In the genomic region with DNA sequence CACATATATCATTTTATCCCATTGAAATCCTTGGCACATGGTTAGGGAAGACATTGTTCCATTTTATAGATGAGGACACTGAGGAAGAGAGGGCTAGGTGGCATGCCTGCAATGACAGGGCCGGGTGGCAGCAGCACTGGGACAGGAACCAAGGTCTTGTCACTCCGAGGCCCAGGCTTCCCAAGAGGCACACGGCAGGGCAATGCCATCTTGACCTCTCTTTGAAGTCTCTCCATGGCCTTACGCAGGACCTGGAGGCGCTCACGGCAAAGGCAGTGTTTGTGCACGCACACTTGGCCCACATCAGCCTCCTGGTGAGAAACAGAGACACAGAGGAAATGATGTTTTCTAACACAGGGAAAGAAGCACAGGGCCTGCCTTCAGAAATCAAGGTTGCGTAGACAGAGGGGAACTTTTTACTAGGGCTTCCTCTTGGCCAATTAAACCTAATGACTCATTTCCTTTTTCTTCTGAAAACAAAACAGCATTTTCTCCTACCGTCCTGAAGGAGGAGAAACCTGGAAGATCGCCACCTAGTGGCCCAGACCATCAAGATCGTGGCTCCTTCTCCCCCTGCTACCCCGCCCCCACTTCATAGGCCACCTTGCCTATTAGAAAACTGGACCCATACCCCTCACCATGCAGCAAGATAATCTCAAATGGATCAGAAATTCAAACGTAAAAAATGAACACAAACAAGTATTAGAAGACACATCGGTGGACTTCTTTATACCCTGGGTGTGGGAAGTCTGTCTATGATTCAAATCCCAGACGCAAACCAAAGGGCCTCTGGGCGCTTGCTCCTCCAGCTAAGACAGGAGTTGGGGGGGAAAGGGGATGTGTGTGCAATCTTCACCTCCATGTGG, we compare ENCODE assay signal across 1 cellular context.
TF ChIP-seq lines count a peak whose summit lies in the region.

No MANE protein-coding gene starts in this region.

TF ChIP-seq in K562, 482 proteins besides CTCF, POLR2A, EP300 and RAD21 (continued from another document and continues in another):
- no peak for TF ChIP-seq MYNN (IDR thresholded peaks at IDR 0.05)
- TF ChIP-seq MYNN (CRISPR knock-in tag; IDR thresholded peaks at IDR 0.05), result no peak
- TF ChIP-seq, protein P1, sequence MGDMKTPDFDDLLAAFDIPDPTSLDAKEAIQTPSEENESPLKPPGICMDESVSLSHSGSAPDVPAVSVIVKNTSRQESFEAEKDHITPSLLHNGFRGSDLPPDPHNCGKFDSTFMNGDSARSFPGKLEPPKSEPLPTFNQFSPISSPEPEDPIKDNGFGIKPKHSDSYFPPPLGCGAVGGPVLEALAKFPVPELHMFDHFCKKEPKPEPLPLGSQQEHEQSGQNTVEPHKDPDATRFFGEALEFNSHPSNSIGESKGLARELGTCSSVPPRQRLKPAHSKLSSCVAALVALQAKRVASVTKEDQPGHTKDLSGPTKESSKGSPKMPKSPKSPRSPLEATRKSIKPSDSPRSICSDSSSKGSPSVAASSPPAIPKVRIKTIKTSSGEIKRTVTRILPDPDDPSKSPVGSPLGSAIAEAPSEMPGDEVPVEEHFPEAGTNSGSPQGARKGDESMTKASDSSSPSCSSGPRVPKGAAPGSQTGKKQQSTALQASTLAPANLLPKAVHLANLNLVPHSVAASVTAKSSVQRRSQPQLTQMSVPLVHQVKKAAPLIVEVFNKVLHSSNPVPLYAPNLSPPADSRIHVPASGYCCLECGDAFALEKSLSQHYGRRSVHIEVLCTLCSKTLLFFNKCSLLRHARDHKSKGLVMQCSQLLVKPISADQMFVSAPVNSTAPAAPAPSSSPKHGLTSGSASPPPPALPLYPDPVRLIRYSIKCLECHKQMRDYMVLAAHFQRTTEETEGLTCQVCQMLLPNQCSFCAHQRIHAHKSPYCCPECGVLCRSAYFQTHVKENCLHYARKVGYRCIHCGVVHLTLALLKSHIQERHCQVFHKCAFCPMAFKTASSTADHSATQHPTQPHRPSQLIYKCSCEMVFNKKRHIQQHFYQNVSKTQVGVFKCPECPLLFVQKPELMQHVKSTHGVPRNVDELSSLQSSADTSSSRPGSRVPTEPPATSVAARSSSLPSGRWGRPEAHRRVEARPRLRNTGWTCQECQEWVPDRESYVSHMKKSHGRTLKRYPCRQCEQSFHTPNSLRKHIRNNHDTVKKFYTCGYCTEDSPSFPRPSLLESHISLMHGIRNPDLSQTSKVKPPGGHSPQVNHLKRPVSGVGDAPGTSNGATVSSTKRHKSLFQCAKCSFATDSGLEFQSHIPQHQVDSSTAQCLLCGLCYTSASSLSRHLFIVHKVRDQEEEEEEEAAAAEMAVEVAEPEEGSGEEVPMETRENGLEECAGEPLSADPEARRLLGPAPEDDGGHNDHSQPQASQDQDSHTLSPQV (IDR thresholded peaks at IDR 0.05), result peak; percentile 93
- no peak for TF ChIP-seq KDM4B (IDR thresholded peaks at IDR 0.05; ENCODE audit: borderline replicate concordance in 2 of 2, low read depth in 1 of 2)
- TF ChIP-seq, protein P2, sequence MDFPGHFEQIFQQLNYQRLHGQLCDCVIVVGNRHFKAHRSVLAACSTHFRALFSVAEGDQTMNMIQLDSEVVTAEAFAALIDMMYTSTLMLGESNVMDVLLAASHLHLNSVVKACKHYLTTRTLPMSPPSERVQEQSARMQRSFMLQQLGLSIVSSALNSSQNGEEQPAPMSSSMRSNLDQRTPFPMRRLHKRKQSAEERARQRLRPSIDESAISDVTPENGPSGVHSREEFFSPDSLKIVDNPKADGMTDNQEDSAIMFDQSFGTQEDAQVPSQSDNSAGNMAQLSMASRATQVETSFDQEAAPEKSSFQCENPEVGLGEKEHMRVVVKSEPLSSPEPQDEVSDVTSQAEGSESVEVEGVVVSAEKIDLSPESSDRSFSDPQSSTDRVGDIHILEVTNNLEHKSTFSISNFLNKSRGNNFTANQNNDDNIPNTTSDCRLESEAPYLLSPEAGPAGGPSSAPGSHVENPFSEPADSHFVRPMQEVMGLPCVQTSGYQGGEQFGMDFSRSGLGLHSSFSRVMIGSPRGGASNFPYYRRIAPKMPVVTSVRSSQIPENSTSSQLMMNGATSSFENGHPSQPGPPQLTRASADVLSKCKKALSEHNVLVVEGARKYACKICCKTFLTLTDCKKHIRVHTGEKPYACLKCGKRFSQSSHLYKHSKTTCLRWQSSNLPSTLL (IDR thresholded peaks at IDR 0.05), result no peak
- TF ChIP-seq SIN3A (IDR thresholded peaks at IDR 0.05; ENCODE audit: borderline replicate concordance in 2 of 2, control insufficient read depth in 1 of 2, low read depth in 2 of 2, low read length in 2 of 2), result no peak
- TF ChIP-seq ILF3 (IDR thresholded peaks at IDR 0.05; ENCODE audit: borderline replicate concordance), result no peak
- TF ChIP-seq STAT5B (CRISPR knock-in tag; IDR thresholded peaks at IDR 0.05), result no peak
- no peak for TF ChIP-seq ZNF212 (CRISPR knock-in tag; IDR thresholded peaks at IDR 0.05)
- TF ChIP-seq, protein P3, sequence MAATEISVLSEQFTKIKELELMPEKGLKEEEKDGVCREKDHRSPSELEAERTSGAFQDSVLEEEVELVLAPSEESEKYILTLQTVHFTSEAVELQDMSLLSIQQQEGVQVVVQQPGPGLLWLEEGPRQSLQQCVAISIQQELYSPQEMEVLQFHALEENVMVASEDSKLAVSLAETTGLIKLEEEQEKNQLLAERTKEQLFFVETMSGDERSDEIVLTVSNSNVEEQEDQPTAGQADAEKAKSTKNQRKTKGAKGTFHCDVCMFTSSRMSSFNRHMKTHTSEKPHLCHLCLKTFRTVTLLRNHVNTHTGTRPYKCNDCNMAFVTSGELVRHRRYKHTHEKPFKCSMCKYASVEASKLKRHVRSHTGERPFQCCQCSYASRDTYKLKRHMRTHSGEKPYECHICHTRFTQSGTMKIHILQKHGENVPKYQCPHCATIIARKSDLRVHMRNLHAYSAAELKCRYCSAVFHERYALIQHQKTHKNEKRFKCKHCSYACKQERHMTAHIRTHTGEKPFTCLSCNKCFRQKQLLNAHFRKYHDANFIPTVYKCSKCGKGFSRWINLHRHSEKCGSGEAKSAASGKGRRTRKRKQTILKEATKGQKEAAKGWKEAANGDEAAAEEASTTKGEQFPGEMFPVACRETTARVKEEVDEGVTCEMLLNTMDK (IDR thresholded peaks at IDR 0.05; ENCODE audit: borderline replicate concordance, insufficient read depth, low read depth, low read length, poor library complexity, severe bottlenecking), result peak; percentile 74
- no peak for TF ChIP-seq TCF7 (IDR thresholded peaks at IDR 0.05; ENCODE audit: borderline replicate concordance)
- no peak for TF ChIP-seq FUS (optimal IDR thresholded peaks at IDR 0.05; ENCODE audit: low read depth, low read length)
- TF ChIP-seq ZNF696 (CRISPR knock-in tag; conservative IDR thresholded peaks at IDR 0.05), result no peak
- TF ChIP-seq PCBP1 (IDR thresholded peaks at IDR 0.05; ENCODE audit: low read depth, low read length, poor library complexity, severe bottlenecking), result no peak
- TF ChIP-seq, protein P4, sequence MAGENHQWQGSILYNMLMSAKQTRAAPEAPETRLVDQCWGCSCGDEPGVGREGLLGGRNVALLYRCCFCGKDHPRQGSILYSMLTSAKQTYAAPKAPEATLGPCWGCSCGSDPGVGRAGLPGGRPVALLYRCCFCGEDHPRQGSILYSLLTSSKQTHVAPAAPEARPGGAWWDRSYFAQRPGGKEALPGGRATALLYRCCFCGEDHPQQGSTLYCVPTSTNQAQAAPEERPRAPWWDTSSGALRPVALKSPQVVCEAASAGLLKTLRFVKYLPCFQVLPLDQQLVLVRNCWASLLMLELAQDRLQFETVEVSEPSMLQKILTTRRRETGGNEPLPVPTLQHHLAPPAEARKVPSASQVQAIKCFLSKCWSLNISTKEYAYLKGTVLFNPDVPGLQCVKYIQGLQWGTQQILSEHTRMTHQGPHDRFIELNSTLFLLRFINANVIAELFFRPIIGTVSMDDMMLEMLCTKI (IDR thresholded peaks at IDR 0.05; ENCODE audit: partially characterized antibody), result no peak
- TF ChIP-seq, protein P5, sequence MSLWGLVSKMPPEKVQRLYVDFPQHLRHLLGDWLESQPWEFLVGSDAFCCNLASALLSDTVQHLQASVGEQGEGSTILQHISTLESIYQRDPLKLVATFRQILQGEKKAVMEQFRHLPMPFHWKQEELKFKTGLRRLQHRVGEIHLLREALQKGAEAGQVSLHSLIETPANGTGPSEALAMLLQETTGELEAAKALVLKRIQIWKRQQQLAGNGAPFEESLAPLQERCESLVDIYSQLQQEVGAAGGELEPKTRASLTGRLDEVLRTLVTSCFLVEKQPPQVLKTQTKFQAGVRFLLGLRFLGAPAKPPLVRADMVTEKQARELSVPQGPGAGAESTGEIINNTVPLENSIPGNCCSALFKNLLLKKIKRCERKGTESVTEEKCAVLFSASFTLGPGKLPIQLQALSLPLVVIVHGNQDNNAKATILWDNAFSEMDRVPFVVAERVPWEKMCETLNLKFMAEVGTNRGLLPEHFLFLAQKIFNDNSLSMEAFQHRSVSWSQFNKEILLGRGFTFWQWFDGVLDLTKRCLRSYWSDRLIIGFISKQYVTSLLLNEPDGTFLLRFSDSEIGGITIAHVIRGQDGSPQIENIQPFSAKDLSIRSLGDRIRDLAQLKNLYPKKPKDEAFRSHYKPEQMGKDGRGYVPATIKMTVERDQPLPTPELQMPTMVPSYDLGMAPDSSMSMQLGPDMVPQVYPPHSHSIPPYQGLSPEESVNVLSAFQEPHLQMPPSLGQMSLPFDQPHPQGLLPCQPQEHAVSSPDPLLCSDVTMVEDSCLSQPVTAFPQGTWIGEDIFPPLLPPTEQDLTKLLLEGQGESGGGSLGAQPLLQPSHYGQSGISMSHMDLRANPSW (CRISPR knock-in tag; IDR thresholded peaks at IDR 0.05), result no peak
- no peak for TF ChIP-seq ZFPM2 (CRISPR knock-in tag; IDR thresholded peaks at IDR 0.05)
- peak in 1 of 2 experiments; percentile 92; a peak in 2 of 4 replicates for TF ChIP-seq MAZ (CRISPR knock-in tag; conservative IDR thresholded peaks at IDR 0.05 in 1 of 2, IDR thresholded peaks at IDR 0.05 in 1 of 2)
- no peak for TF ChIP-seq RBM14 (IDR thresholded peaks at IDR 0.05; ENCODE audit: borderline replicate concordance, insufficient read depth, low read depth, low read length)
- TF ChIP-seq GTF2F1 (IDR thresholded peaks at IDR 0.05; ENCODE audit: low read depth, low read length), result no peak
- TF ChIP-seq BACH1 (tag; IDR thresholded peaks at IDR 0.05), result peak; percentile 51; the same call in 1 of the 2 replicates
- TF ChIP-seq, protein P6, sequence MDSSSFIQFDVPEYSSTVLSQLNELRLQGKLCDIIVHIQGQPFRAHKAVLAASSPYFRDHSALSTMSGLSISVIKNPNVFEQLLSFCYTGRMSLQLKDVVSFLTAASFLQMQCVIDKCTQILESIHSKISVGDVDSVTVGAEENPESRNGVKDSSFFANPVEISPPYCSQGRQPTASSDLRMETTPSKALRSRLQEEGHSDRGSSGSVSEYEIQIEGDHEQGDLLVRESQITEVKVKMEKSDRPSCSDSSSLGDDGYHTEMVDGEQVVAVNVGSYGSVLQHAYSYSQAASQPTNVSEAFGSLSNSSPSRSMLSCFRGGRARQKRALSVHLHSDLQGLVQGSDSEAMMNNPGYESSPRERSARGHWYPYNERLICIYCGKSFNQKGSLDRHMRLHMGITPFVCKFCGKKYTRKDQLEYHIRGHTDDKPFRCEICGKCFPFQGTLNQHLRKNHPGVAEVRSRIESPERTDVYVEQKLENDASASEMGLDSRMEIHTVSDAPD (CRISPR knock-in tag; IDR thresholded peaks at IDR 0.05), result no peak
- no peak for TF ChIP-seq ZNF76 (CRISPR knock-in tag; IDR thresholded peaks at IDR 0.05; ENCODE audit: borderline replicate concordance)
- TF ChIP-seq POLR2AphosphoS5 (IDR thresholded peaks at IDR 0.05; ENCODE audit: control insufficient read depth, insufficient read depth, low read depth, low read length), result no peak
- TF ChIP-seq ZNF175 (CRISPR knock-in tag; IDR thresholded peaks at IDR 0.05; ENCODE audit: low read depth), result peak; percentile 78
- peak; percentile 95 for TF ChIP-seq FOSL1 (tag; conservative IDR thresholded peaks at IDR 0.05)
- no peak for TF ChIP-seq ZNF707 (CRISPR knock-in tag; conservative IDR thresholded peaks at IDR 0.05)
- no peak for TF ChIP-seq RFX7 (CRISPR knock-in tag; IDR thresholded peaks at IDR 0.05)
- no peak for TF ChIP-seq ZC3H4 (CRISPR knock-in tag; IDR thresholded peaks at IDR 0.05; ENCODE audit: borderline replicate concordance)
- TF ChIP-seq SREBF2 (CRISPR knock-in tag; IDR thresholded peaks at IDR 0.05), result no peak
- TF ChIP-seq NR1H2 (CRISPR knock-in tag; IDR thresholded peaks at IDR 0.05), result no peak
- TF ChIP-seq, protein P7, sequence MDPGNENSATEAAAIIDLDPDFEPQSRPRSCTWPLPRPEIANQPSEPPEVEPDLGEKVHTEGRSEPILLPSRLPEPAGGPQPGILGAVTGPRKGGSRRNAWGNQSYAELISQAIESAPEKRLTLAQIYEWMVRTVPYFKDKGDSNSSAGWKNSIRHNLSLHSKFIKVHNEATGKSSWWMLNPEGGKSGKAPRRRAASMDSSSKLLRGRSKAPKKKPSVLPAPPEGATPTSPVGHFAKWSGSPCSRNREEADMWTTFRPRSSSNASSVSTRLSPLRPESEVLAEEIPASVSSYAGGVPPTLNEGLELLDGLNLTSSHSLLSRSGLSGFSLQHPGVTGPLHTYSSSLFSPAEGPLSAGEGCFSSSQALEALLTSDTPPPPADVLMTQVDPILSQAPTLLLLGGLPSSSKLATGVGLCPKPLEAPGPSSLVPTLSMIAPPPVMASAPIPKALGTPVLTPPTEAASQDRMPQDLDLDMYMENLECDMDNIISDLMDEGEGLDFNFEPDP (CRISPR knock-in tag; IDR thresholded peaks at IDR 0.05), result no peak
- no peak for TF ChIP-seq NCOA2 (IDR thresholded peaks at IDR 0.05; ENCODE audit: partially characterized antibody in 2 of 2)
- TF ChIP-seq FOXJ3 (CRISPR knock-in tag; IDR thresholded peaks at IDR 0.05), result no peak
- TF ChIP-seq ZKSCAN1 (IDR thresholded peaks at IDR 0.05; ENCODE audit: low read depth, low read length), result no peak
- TF ChIP-seq SOX6 (IDR thresholded peaks at IDR 0.05), result peak; percentile 71
- no peak for TF ChIP-seq ZNF79 (CRISPR knock-in tag; IDR thresholded peaks at IDR 0.05; ENCODE audit: low read depth)
- TF ChIP-seq RBM22 (IDR thresholded peaks at IDR 0.05; ENCODE audit: low read depth, low read length, poor library complexity, severe bottlenecking), result no peak
- TF ChIP-seq, protein P8, sequence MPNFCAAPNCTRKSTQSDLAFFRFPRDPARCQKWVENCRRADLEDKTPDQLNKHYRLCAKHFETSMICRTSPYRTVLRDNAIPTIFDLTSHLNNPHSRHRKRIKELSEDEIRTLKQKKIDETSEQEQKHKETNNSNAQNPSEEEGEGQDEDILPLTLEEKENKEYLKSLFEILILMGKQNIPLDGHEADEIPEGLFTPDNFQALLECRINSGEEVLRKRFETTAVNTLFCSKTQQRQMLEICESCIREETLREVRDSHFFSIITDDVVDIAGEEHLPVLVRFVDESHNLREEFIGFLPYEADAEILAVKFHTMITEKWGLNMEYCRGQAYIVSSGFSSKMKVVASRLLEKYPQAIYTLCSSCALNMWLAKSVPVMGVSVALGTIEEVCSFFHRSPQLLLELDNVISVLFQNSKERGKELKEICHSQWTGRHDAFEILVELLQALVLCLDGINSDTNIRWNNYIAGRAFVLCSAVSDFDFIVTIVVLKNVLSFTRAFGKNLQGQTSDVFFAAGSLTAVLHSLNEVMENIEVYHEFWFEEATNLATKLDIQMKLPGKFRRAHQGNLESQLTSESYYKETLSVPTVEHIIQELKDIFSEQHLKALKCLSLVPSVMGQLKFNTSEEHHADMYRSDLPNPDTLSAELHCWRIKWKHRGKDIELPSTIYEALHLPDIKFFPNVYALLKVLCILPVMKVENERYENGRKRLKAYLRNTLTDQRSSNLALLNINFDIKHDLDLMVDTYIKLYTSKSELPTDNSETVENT (CRISPR knock-in tag; IDR thresholded peaks at IDR 0.05), result no peak
- TF ChIP-seq CCNT2 (IDR thresholded peaks at IDR 0.05; ENCODE audit: borderline replicate concordance, extremely low read depth, insufficient read length, low read depth, low read length), result no peak
- TF ChIP-seq TCFL5 (CRISPR knock-in tag; conservative IDR thresholded peaks at IDR 0.05), result no peak
- no peak for TF ChIP-seq HMG20A (CRISPR knock-in tag; conservative IDR thresholded peaks at IDR 0.05)
